21 cellular contexts compared by ENCODE assay signal in the genomic region with DNA sequence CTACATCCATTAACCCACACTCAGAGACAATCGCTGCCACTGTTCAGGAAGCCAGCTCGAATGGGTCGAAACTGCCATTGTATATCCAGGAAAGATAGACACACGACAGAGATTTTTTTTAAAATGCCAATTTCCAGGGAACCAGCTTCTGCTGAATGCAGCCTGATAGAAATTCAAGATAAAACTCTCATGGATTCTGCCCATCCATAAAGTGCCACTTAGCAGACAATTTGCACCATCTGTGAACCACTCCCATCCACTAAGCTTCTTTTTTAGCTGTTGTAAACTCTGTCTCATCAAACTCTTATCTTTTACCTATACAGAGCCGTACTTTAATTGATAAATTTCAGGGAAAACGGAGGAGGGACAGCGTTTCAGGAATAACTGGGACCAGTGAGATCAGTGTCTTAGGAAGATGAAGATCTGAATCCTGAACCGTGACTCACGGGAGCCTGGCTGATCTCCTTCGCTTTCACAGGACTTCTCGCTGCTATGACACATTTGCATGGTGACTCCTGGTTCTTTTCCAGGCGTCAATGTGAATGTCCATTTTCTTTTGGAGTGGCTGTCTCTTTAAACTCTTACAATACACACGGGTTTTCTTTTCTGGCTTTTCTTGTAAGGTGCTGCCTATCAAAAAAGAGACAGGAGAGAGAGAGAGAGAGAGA.
DNase-seq lines count a peak whose midpoint lies in the region; ATAC-seq and TF ChIP-seq lines count a peak whose summit lies in the region.
"Had no signal": no experiment of that assay in that cellular context is flagged by ENCODE, and none has a peak within 500 bp of the region (broad histone marks: within the 10 kb centered on the region; RNA-seq: fewer than 3 reads in every experiment).

No MANE protein-coding gene starts in this region.

- peaks cover 61% of the 10 kb centered on the region for H3K27me3 ChIP-seq in RWPE2 (ENCODE audit: insufficient read depth, poor library complexity, severe bottlenecking)
- peaks cover 65% of the 10 kb centered on the region for H3K27me3 ChIP-seq in WERI-Rb-1 (ENCODE audit: insufficient read depth, low read depth, severe bottlenecking)

- H3K27me3 Mint-ChIP-seq in osteocyte (ENCODE audit: unreplicated experiment), result peaks cover 38% of the 10 kb centered on the region

- no peaks in the 10 kb centered on the region for H3K36me3 ChIP-seq in RWPE2 (ENCODE audit: low read depth)
- H3K36me3 ChIP-seq in WERI-Rb-1, result no peaks in the 10 kb centered on the region
- H3K36me3 ChIP-seq: colonic mucosa, left ventricle myocardium inferior, right atrium auricular region, transverse colon had no signal

- no peaks in the 10 kb centered on the region for H3K9me3 Mint-ChIP-seq in osteocyte (ENCODE audit: unreplicated experiment)
- H3K9me3 Mint-ChIP-seq: activated naive CD8-positive, alpha-beta T cell treated with anti-CD3 and anti-CD28 coated beads, Interleukin-2, amount 10 ng/mL, durations not matched to agents 7 days and 5 days; naive thymus-derived CD8-positive, alpha-beta T cell; T-helper 1 cell treated with Interleukin-12 subunit alpha and Interleukin-12 subunit beta and Interleukin-4 antibody, amounts not matched to agents 30 μg/mL and 1 μg/mL, for 36 hours had no signal

- H3K4me1 Mint-ChIP-seq in osteocyte (ENCODE audit: unreplicated experiment), result no peaks in the 10 kb centered on the region
- H3K4me1 Mint-ChIP-seq: naive thymus-derived CD8-positive, alpha-beta T cell had no signal

- no peaks in the 10 kb centered on the region for H3K36me3 Mint-ChIP-seq in osteocyte (ENCODE audit: unreplicated experiment)
- H3K36me3 Mint-ChIP-seq: activated naive CD8-positive, alpha-beta T cell treated with anti-CD3 and anti-CD28 coated beads, Interleukin-2, amount 10 ng/mL, durations not matched to agents 7 days and 5 days; naive thymus-derived CD8-positive, alpha-beta T cell had no signal

- H3K4me3 ChIP-seq in RWPE2 (ENCODE audit: severe bottlenecking) (no peak overlapping the region), foreskin fibroblast (ENCODE audit: low read depth in 1 of 2, low read length in 2 of 2) (peak overlapping the region in 1 of 2 donors; percentile 11), WERI-Rb-1 (ENCODE audit: low read depth, low read length) (no peak overlapping the region)
- H3K4me3 ChIP-seq: colonic mucosa, left ventricle myocardium inferior, right atrium auricular region, transverse colon had no signal

- DNase-seq in NCI-H1417 (lab: John Stamatoyannopoulos, UW) (peak in 2 of 3 experiments; percentile 3 to 5), NCI-H1417 treated with DMSO at 0.1 percent for 48 hours (lab: John Stamatoyannopoulos, UW) (no peak), RWPE2 (ENCODE audit: low spot score) (no peak), foreskin fibroblast (peak; percentile 57 to 75), WERI-Rb-1 (no peak), osteocyte (ENCODE audit: extremely low spot score, unreplicated experiment) (no peak)
- DNase-seq in activated CD4-positive, alpha-beta T cell treated with anti-CD3 and anti-CD28 coated beads, Interleukin-2, amount 50 U/mL, for 4 hours, result no peak
- DNase-seq: 8988T; activated naive CD8-positive, alpha-beta T cell treated with anti-CD3 and anti-CD28 coated beads, Interleukin-2, amount 10 ng/mL, durations not matched to agents 7 days and 5 days; activated T-cell treated with anti-CD3 and anti-CD28 coated beads for 4 hours; colonic mucosa; left ventricle myocardium inferior; naive thymus-derived CD8-positive, alpha-beta T cell; NCI-H1930; NCI-H748 treated with DMSO at 0.1 percent for 48 hours; stimulated activated CD8-positive, alpha-beta memory T cell treated with anti-CD3 and anti-CD28 coated beads, Interleukin-4, amount 100 ng/mL, for 48 hours; transverse colon had no signal

- ATAC-seq in RWPE2 (ENCODE audit: low read depth), result peak; percentile 58; the same call in 1 of the 3 replicates
- no peak for ATAC-seq in GM21825 (IDR thresholded peaks at IDR 0.05; ENCODE audit: unreplicated experiment)
- ATAC-seq: naive thymus-derived CD8-positive, alpha-beta T cell had no signal

- no peak overlapping the region for H3K4me3 Mint-ChIP-seq in osteocyte (ENCODE audit: unreplicated experiment)
- H3K4me3 Mint-ChIP-seq: activated naive CD8-positive, alpha-beta T cell treated with anti-CD3 and anti-CD28 coated beads, Interleukin-2, amount 10 ng/mL, durations not matched to agents 7 days and 5 days; naive thymus-derived CD8-positive, alpha-beta T cell; T-helper 1 cell treated with Interleukin-12 subunit alpha and Interleukin-12 subunit beta and Interleukin-4 antibody, amounts not matched to agents 30 μg/mL and 1 μg/mL, for 36 hours had no signal

- TF ChIP-seq CTCF in RWPE2 (IDR thresholded peaks at IDR 0.05; ENCODE audit: poor library complexity, severe bottlenecking), result no peak
- no peak for TF ChIP-seq CTCF in foreskin fibroblast (IDR thresholded peaks at IDR 0.05; ENCODE audit: low read depth, low read length)
- TF ChIP-seq CTCF in WERI-Rb-1 (IDR thresholded peaks at IDR 0.05; ENCODE audit: low read depth, low read length), result no peak
- TF ChIP-seq CTCF in osteocyte (IDR thresholded peaks at IDR 0.05), result no peak

- no peak overlapping the region for H3K27ac Mint-ChIP-seq in osteocyte (ENCODE audit: unreplicated experiment)
- H3K27ac Mint-ChIP-seq: activated naive CD8-positive, alpha-beta T cell treated with anti-CD3 and anti-CD28 coated beads, Interleukin-2, amount 10 ng/mL, durations not matched to agents 7 days and 5 days; naive thymus-derived CD8-positive, alpha-beta T cell; T-helper 1 cell treated with Interleukin-12 subunit alpha and Interleukin-12 subunit beta and Interleukin-4 antibody, amounts not matched to agents 30 μg/mL and 1 μg/mL, for 36 hours had no signal

- no peaks in the 10 kb centered on the region for H3K4me1 ChIP-seq in RWPE2 (ENCODE audit: insufficient read depth, poor library complexity, severe bottlenecking)
- H3K4me1 ChIP-seq: colonic mucosa, left ventricle myocardium inferior, right atrium auricular region, transverse colon had no signal

- H3K9me3 ChIP-seq in RWPE2 (ENCODE audit: severe bottlenecking) (no peaks in the 10 kb centered on the region), WERI-Rb-1 (ENCODE audit: severe bottlenecking) (no peaks in the 10 kb centered on the region)
- H3K9me3 ChIP-seq: colonic mucosa, left ventricle myocardium inferior, right atrium auricular region, transverse colon had no signal

- H3K27ac ChIP-seq in RWPE2 (ENCODE audit: poor library complexity, severe bottlenecking) (no peak overlapping the region), WERI-Rb-1 (no peak overlapping the region)
- H3K27ac ChIP-seq: colonic mucosa, KMS-11, left ventricle myocardium inferior, right atrium auricular region, transverse colon had no signal

Comparison
In these comparisons a context has a peak if more than half of its experiments do, and no peak if none do; other contexts are left out.
1. DNase-seq: peak in NCI-H1417 (2 of 3) and foreskin fibroblast (2 of 2); none in NCI-H1417 treated with DMSO at 0.1 percent for 48 hours (single experiment), RWPE2 (single experiment), WERI-Rb-1 (single experiment), activated CD4-positive, alpha-beta T cell treated with anti-CD3 and anti-CD28 coated beads, Interleukin-2, amount 50 U/mL, for 4 hours (0 of 2) and osteocyte (single experiment).